In genomic region chr11:36594316-36594989, GRCh38 we compare ENCODE assay signal across 9 cellular contexts. TPM values are rescaled to one million over a fixed set of nuclear protein-coding genes. Genes with fewer than 3 reads are reported as not detected.
DNase-seq lines count a peak whose midpoint lies in the region; ATAC-seq and TF ChIP-seq lines count a peak whose summit lies in the region.
"Had no signal": no experiment of that assay in that cellular context is flagged by ENCODE, and none has a peak within 500 bp of the region (broad histone marks: within the 10 kb centered on the region; RNA-seq: fewer than 3 reads in every experiment).

Gene IFTAP (plus strand): TSS chr11:36594502. CDS start chr11:36610104, 15,602 bp downstream.

- intact Hi-C loops in esophagus squamous epithelium (cut with DNase I) = no loop called here

- peak; percentile 45 to 66 for DNase-seq in AML-193 (lab: John Stamatoyannopoulos, UW)
- peak; percentile 96 for DNase-seq in NCI-H526 treated with DMSO at 0.1 percent for 48 hours (lab: John Stamatoyannopoulos, UW)
- DNase-seq in activated T-cell treated with anti-CD3 and anti-CD28 coated beads, Interleukin-2, amount 50 U/mL, for 1 hour = peak; percentile 33
- DNase-seq in esophagus squamous epithelium (lab: John Stamatoyannopoulos, UW) = no peak

- WGBS in esophagus squamous epithelium, 2 donors = 0 to 3% methylated on average over 23 to 26 of the region's 29 CpGs

- H3K9me3 ChIP-seq in esophagus squamous epithelium (no peaks in the 10 kb centered on the region), mononuclear cell (ENCODE audit: low read depth, low read length) (no peaks in the 10 kb centered on the region)

- ATAC-seq in GM19043 (IDR thresholded peaks at IDR 0.05; ENCODE audit: low read depth, unreplicated experiment) (peak; percentile 73), HG03469 (IDR thresholded peaks at IDR 0.05; ENCODE audit: unreplicated experiment) (peak; percentile 76)

- H3K4me1 ChIP-seq in esophagus squamous epithelium (peaks cover 0 to 14% (median 5%) of the 10 kb centered on the region in 3 donors), mononuclear cell (ENCODE audit: insufficient read depth, low read length) (no peaks in the 10 kb centered on the region)

- H3K27ac ChIP-seq in esophagus squamous epithelium = peak within 1 kb of the TSS in 3 of 4 donors; percentile 47 to 56 (median 49)
- H3K27ac ChIP-seq: KMS-11 had no signal

- H3K27me3 ChIP-seq in esophagus squamous epithelium (peaks cover 0 to 17% (median 0%) of the 10 kb centered on the region in 4 donors), mononuclear cell (ENCODE audit: insufficient read depth, low read length) (peaks cover 18% of the 10 kb centered on the region)

- TF ChIP-seq POLR2A in esophagus squamous epithelium (IDR thresholded peaks at IDR 0.05) = no peak

- H3K4me3 ChIP-seq in esophagus squamous epithelium (peak within 1 kb of the TSS; percentile 49 to 79 (median 66)), mononuclear cell (ENCODE audit: low read length) (peak within 1 kb of the TSS; percentile 56)

- TF ChIP-seq CTCF in esophagus squamous epithelium (IDR thresholded peaks at IDR 0.05) (peak in 1 of 6 experiments; percentile 33), subcutaneous adipose tissue (IDR thresholded peaks at IDR 0.05; ENCODE audit: low read depth) (no peak)

- H3K36me3 ChIP-seq in esophagus squamous epithelium = no peaks in the 10 kb centered on the region

RNA-seq across cellular contexts. Expression of gene IFTAP, which starts in this region (rescaled TPM):
- total RNA-seq in esophagus squamous epithelium (10 to 100 TPM in 3 of 4 donors, under 1 TPM in 1; 0.80 to 22.3 (median 15.5) TPM), mononuclear cell (2.7 TPM), subcutaneous adipose tissue (10 to 100 TPM; 18.3 to 22.8 (median 20.6) TPM)
